12 cellular contexts compared by ENCODE assay signal in the genomic region with DNA sequence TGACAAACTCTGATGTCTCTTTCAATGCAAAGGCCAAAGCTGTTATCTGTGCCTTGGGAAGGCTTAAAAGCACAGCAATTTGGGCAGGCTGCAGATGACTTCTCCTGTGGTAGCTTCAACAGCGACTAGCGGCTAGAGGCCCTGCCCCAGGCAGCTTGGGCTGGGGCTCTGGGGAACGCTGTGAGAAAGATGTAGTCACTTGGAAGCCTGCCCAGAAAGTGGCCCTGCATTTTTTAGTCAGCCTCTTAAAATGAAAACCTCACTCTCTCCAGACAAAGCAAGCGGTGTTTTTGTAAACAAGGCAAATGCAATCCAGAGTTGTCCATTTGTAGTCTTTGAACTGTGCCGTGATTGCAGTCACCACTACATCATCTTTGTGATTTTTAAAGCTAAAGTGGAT. TPM values are rescaled to one million over a fixed set of nuclear protein-coding genes. Genes with fewer than 3 reads are reported as not detected.
DNase-seq lines count a peak whose midpoint lies in the region; ATAC-seq, FAIRE-seq and TF ChIP-seq lines count a peak whose summit lies in the region.
"Had no signal": no experiment of that assay in that cellular context is flagged by ENCODE, and none has a peak within 500 bp of the region (broad histone marks: within the 10 kb centered on the region; RNA-seq: fewer than 3 reads in every experiment).

No MANE protein-coding gene starts in this region.

- no peak overlapping the region for H2AFZ ChIP-seq in PC-3 (ENCODE audit: low read length)

- H3K27ac Mint-ChIP-seq in CD8-positive, alpha-beta memory T cell: no peak overlapping the region
- H3K27ac Mint-ChIP-seq: CD4-positive, CD25-positive, alpha-beta regulatory T cell had no signal

- CTCF ChIA-PET in PC-3 (lab: Charles Lee): no interaction called here
- CTCF ChIA-PET in CD8-positive, alpha-beta memory T cell (lab: Charles Lee): no interaction called here

- no peaks in the 10 kb centered on the region for H4K20me1 ChIP-seq in PC-3 (ENCODE audit: low read length)

- ATAC-seq in PC-3: peak; percentile 81
- no peak for ATAC-seq in GM18870 (IDR thresholded peaks at IDR 0.05; ENCODE audit: unreplicated experiment)

- H3K4me1 ChIP-seq in cardiac muscle cell (ENCODE audit: low read depth) (peaks cover 6% of the 10 kb centered on the region), PC-3 (ENCODE audit: insufficient read depth, low read length) (peaks cover 6% of the 10 kb centered on the region; the same call in 1 of the 2 replicates)
- no peaks in the 10 kb centered on the region for H3K4me1 ChIP-seq in CD8-positive, alpha-beta memory T cell (ENCODE audit: insufficient read depth, low read length)

- no peaks in the 10 kb centered on the region for H3K9me3 Mint-ChIP-seq in CD8-positive, alpha-beta memory T cell
- H3K9me3 Mint-ChIP-seq: CD4-positive, CD25-positive, alpha-beta regulatory T cell had no signal

- DNase-seq in cardiac muscle cell (ENCODE audit: low read depth in 1 of 2, low spot score in 1 of 2) (peak; percentile 67 to 74), cardiac septum (ENCODE audit: low spot score) (no peak), PC-3 (peak; percentile 80), fibroblast of the conjunctiva (ENCODE audit: low read depth) (peak; percentile 43), urothelium cell line (ENCODE audit: low spot score) (peak; percentile 35)
- DNase-seq in central memory CD4-positive, alpha-beta T cell: no peak
- no peak for DNase-seq in CD8-positive, alpha-beta memory T cell
- DNase-seq: activated CD4-positive, CD25-positive, alpha-beta regulatory T cell treated with anti-CD3 and anti-CD28 coated beads, Interleukin-2, amount 50 U/mL, for 72 hours; CD4-positive, CD25-positive, alpha-beta regulatory T cell; NCI-H526; stimulated activated CD4-positive, alpha-beta T cell treated with anti-CD3 and anti-CD28 coated beads, Interleukin-2, amount 100 ng/mL, for 24 hours had no signal

- TF ChIP-seq CTCF in cardiac muscle cell (IDR thresholded peaks at IDR 0.05; ENCODE audit: low read depth, low read length) (no peak), PC-3 (conservative IDR thresholded peaks at IDR 0.05; ENCODE audit: low read depth, low read length) (no peak)

- H3K9me3 ChIP-seq in cardiac muscle cell (ENCODE audit: low read depth): no peaks in the 10 kb centered on the region
- H3K9me3 ChIP-seq in PC-3 (ENCODE audit: low read length): no peaks in the 10 kb centered on the region
- H3K9me3 ChIP-seq in CD8-positive, alpha-beta memory T cell (ENCODE audit: low read length): no peaks in the 10 kb centered on the region

- H3K4me3 Mint-ChIP-seq in CD8-positive, alpha-beta memory T cell: no peak overlapping the region
- H3K4me3 Mint-ChIP-seq: CD4-positive, CD25-positive, alpha-beta regulatory T cell had no signal

- no peaks in the 10 kb centered on the region for H3K27me3 ChIP-seq in cardiac muscle cell
- no peaks in the 10 kb centered on the region for H3K27me3 ChIP-seq in PC-3 (ENCODE audit: low read length)
- no peaks in the 10 kb centered on the region for H3K27me3 ChIP-seq in CD8-positive, alpha-beta memory T cell (ENCODE audit: insufficient read depth, low read length, poor library complexity, severe bottlenecking)

- no peaks in the 10 kb centered on the region for H3K36me3 Mint-ChIP-seq in CD8-positive, alpha-beta memory T cell
- H3K36me3 Mint-ChIP-seq: CD4-positive, CD25-positive, alpha-beta regulatory T cell had no signal

- no peaks in the 10 kb centered on the region for H3K4me1 Mint-ChIP-seq in CD8-positive, alpha-beta memory T cell
- H3K4me1 Mint-ChIP-seq: CD4-positive, CD25-positive, alpha-beta regulatory T cell had no signal

- no peaks in the 10 kb centered on the region for H3K36me3 ChIP-seq in cardiac muscle cell
- H3K36me3 ChIP-seq in PC-3 (ENCODE audit: low read depth, low read length): no peaks in the 10 kb centered on the region
- H3K36me3 ChIP-seq in CD8-positive, alpha-beta memory T cell (ENCODE audit: insufficient read depth, low read length): no peaks in the 10 kb centered on the region

- H3K27me3 Mint-ChIP-seq in CD8-positive, alpha-beta memory T cell: peaks cover 3 to 6% of the 10 kb centered on the region in 2 donors

- FAIRE-seq in urothelium cell line (lab: Jason Lieb, UNC): no peak

- no peak overlapping the region for H3K9ac ChIP-seq in PC-3 (ENCODE audit: low read length)

- no TSS peak for BruUV-seq in PC-3 (replicated peaks; lab: Mats Ljungman, UMichigan)

- intact Hi-C loops in cardiac septum (cut with DNase I) (no loop called here), PC-3 (cut with micrococcal nuclease) (no loop called here)

- POLR2A ChIA-PET in PC-3 (lab: Charles Lee; ENCODE audit: unreplicated experiment): no interaction called here
- POLR2A ChIA-PET in CD8-positive, alpha-beta memory T cell (lab: Charles Lee): no interaction called here

- no peaks in the 10 kb centered on the region for H3K9me2 ChIP-seq in PC-3 (replicated peaks; ENCODE audit: low read length)

- no peaks in the 10 kb centered on the region for H3K79me2 ChIP-seq in PC-3 (ENCODE audit: low read length)

- H3K27ac ChIP-seq in cardiac muscle cell (peak overlapping the region; percentile 53), PC-3 (ENCODE audit: low read length) (no peak overlapping the region)
- H3K27ac ChIP-seq in CD8-positive, alpha-beta memory T cell (ENCODE audit: low read depth, low read length): no peak overlapping the region

- H3K4me3 ChIP-seq in cardiac muscle cell (no peak overlapping the region), PC-3 (ENCODE audit: low read length) (no peak overlapping the region)
- H3K4me3 ChIP-seq in CD8-positive, alpha-beta memory T cell (ENCODE audit: low read length): no peak overlapping the region

- H3K4me2 ChIP-seq in PC-3 (ENCODE audit: low read length): 0 out of 2 replicates have a peak overlapping the region, but pooled peaks have one; percentile 10

- H3F3A ChIP-seq in PC-3 (ENCODE audit: low read length, unreplicated experiment): no peaks in the 10 kb centered on the region

RNA-seq across cellular contexts. Expression of a gene that starts 27.5 kb away (rescaled TPM):
- total RNA-seq in cardiac muscle cell (37.4 and 41.1 TPM in 2 replicates), cardiac septum (0.27 TPM), PC-3 (2014; rRNA removed) (not detected in 2 replicates)
- polyA plus RNA-seq in cardiac muscle cell: 17.2 and 25.5 TPM in 2 replicates
- not detected for total RNA-seq in CD8-positive, alpha-beta memory T cell
- polyA plus RNA-seq in CD8-positive, alpha-beta memory T cell: not detected

Comparison
In these comparisons a context has a peak if more than half of its experiments do, and no peak if none do; other contexts are left out.
1. DNase-seq: peak in cardiac muscle cell (2 of 2), PC-3 (single experiment), fibroblast of the conjunctiva (single experiment) and urothelium cell line (single experiment); none in cardiac septum (single experiment), central memory CD4-positive, alpha-beta T cell (single experiment) and CD8-positive, alpha-beta memory T cell (0 of 5).
2. RNA of a gene that starts 27.5 kb away (total RNA-seq): 37.4 to 41.1 TPM in cardiac muscle cell; 0.27 TPM in cardiac septum (single experiment), not detected in CD8-positive, alpha-beta memory T cell and not detected in PC-3; every median in the first group is over 10 times any median in the second.